ENCODE assay signal across 8 cellular contexts in genomic region chr9:132235894-132236661, GRCh38.
DNase-seq lines count a peak whose midpoint lies in the region; ATAC-seq and TF ChIP-seq lines count a peak whose summit lies in the region.

No MANE protein-coding gene starts in this region.

- H3K9me3 ChIP-seq in BE2C: no peaks in the 10 kb centered on the region
- H3K9me3 ChIP-seq in endocrine pancreas (ENCODE audit: control insufficient read depth, low read length): no peaks in the 10 kb centered on the region

- no peaks in the 10 kb centered on the region for H3K36me3 ChIP-seq in BE2C
- no peaks in the 10 kb centered on the region for H3K36me3 ChIP-seq in endocrine pancreas (ENCODE audit: control insufficient read depth, insufficient read depth, low read length)

- no peaks in the 10 kb centered on the region for H3K27me3 ChIP-seq in BE2C
- H3K27me3 ChIP-seq in endocrine pancreas (ENCODE audit: control insufficient read depth, insufficient read depth, low read length): no peaks in the 10 kb centered on the region

- no peak overlapping the region for H3K4me3 Mint-ChIP-seq in activated CD8-positive, alpha-beta T cell treated with anti-CD3 and anti-CD28 coated beads, Interleukin-2, amount 10 ng/mL, durations not matched to agents 7 days and 5 days

- CTCF ChIA-PET in activated CD8-positive, alpha-beta T cell treated with anti-CD3 and anti-CD28 coated beads, Interleukin-2, amount 10 ng/mL, durations not matched to agents 7 days and 5 days (lab: Charles Lee): interaction anchor here (0.7 to 8.5 kb wide), 35 partner anchors 9 to 645 kb away, joined by 3 to 146 read pairs (median 4); no protein-coding TSS in a partner anchor

- POLR2A ChIA-PET in activated CD8-positive, alpha-beta T cell treated with anti-CD3 and anti-CD28 coated beads, Interleukin-2, amount 10 ng/mL, durations not matched to agents 7 days and 5 days (lab: Charles Lee): interaction anchor here (1.1 kb wide), 1 partner anchor 10 kb away, joined by 3 read pairs; no protein-coding TSS in a partner anchor

- no peaks in the 10 kb centered on the region for H3K36me3 Mint-ChIP-seq in activated CD8-positive, alpha-beta T cell treated with anti-CD3 and anti-CD28 coated beads, Interleukin-2, amount 10 ng/mL, durations not matched to agents 7 days and 5 days (ENCODE audit: low read depth)

- peaks cover 9% of the 10 kb centered on the region for H3K4me1 Mint-ChIP-seq in activated CD8-positive, alpha-beta T cell treated with anti-CD3 and anti-CD28 coated beads, Interleukin-2, amount 10 ng/mL, durations not matched to agents 7 days and 5 days (ENCODE audit: low read depth)

- peaks cover 6% of the 10 kb centered on the region for H3K27me3 Mint-ChIP-seq in activated CD8-positive, alpha-beta T cell treated with anti-CD3 and anti-CD28 coated beads, Interleukin-2, amount 10 ng/mL, durations not matched to agents 7 days and 5 days (ENCODE audit: low read depth)

- H3K9ac ChIP-seq in endocrine pancreas (ENCODE audit: control insufficient read depth, insufficient read depth, low read length): peak overlapping the region; percentile 44

- peak; percentile 86 for DNase-seq in BE2C
- peak; percentile 35 for DNase-seq in HCEC 1CT
- DNase-seq in NCI-H774 (lab: John Stamatoyannopoulos, UW): peak; percentile 84
- DNase-seq in activated CD8-positive, alpha-beta T cell treated with anti-CD3 and anti-CD28 coated beads, Interleukin-2, amount 10 ng/mL, durations not matched to agents 7 days and 5 days: peak; percentile 86
- peak; percentile 86 for DNase-seq in midbrain (lab: John Stamatoyannopoulos, UW)
- peak; percentile 92 for DNase-seq in stimulated activated CD8-positive, alpha-beta memory T cell treated with anti-CD3 and anti-CD28 coated beads, Interleukin-4, amount 100 ng/mL, for 48 hours

- H3K4me3 ChIP-seq in BE2C (ENCODE audit: low read depth, low read length) (no peak overlapping the region), endocrine pancreas (ENCODE audit: control insufficient read depth, insufficient read depth, low read length) (no peak overlapping the region)

- TF ChIP-seq CTCF in BE2C (IDR thresholded peaks at IDR 0.05; ENCODE audit: low read depth, low read length): peak; percentile 99

- no peak for ATAC-seq in activated CD8-positive, alpha-beta T cell treated with anti-CD3 and anti-CD28 coated beads, Interleukin-2, amount 10 ng/mL, durations not matched to agents 7 days and 5 days
- no peak for ATAC-seq in GM18868 (IDR thresholded peaks at IDR 0.05; ENCODE audit: unreplicated experiment)

- H3K4me1 ChIP-seq in BE2C: peaks cover 14% of the 10 kb centered on the region
- no peaks in the 10 kb centered on the region for H3K4me1 ChIP-seq in endocrine pancreas (ENCODE audit: control insufficient read depth, insufficient read depth, low read length)

- no peaks in the 10 kb centered on the region for H3K9me3 Mint-ChIP-seq in activated CD8-positive, alpha-beta T cell treated with anti-CD3 and anti-CD28 coated beads, Interleukin-2, amount 10 ng/mL, durations not matched to agents 7 days and 5 days (ENCODE audit: insufficient read depth)

- H3K27ac Mint-ChIP-seq in activated CD8-positive, alpha-beta T cell treated with anti-CD3 and anti-CD28 coated beads, Interleukin-2, amount 10 ng/mL, durations not matched to agents 7 days and 5 days: no peak overlapping the region

Comparison
In these comparisons a context has a peak if more than half of its experiments do, and no peak if none do; other contexts are left out.
1. DNase-seq: peak in every context shown above with its lines; median percentile 92 in stimulated activated CD8-positive, alpha-beta memory T cell treated with anti-CD3 and anti-CD28 coated beads, Interleukin-4, amount 100 ng/mL, for 48 hours; 86 in BE2C; 86 in activated CD8-positive, alpha-beta T cell treated with anti-CD3 and anti-CD28 coated beads, Interleukin-2, amount 10 ng/mL, durations not matched to agents 7 days and 5 days; 86 in midbrain; 84 in NCI-H774; 35 in HCEC 1CT.